24 cellular contexts compared by ENCODE assay signal in the genomic region with DNA sequence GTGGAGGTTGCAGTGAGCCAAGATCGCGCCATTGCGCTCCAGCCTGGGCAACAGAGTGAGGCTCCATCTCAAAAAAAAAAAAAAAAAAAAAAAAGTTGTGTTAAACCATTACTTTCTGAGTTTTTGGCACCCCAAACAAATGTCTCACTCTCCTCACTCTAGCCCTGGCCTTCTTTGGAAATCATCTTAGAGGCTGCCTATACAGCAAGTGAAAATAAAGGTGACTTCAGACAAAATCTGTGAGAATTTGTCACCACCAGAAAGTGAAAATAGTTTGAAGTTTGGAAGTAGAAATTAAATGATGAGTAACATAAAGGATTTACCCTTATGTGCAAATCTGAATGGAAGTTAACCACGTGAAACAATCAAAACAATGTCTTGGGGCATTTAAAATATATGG.
"Had no signal": no experiment of that assay in that cellular context is flagged by ENCODE, and none has a peak within 500 bp of the region (broad histone marks: within the 10 kb centered on the region; RNA-seq: fewer than 3 reads in every experiment).

No MANE protein-coding gene starts in this region.

- H3K4me3 Mint-ChIP-seq: activated B cell treated with CpG ODN at 0.5 μM for 24 hours; activated CD4-positive, alpha-beta memory T cell treated with anti-CD3 and anti-CD28 coated beads for 36 hours; activated naive CD4-positive, alpha-beta T cell treated with anti-CD3 and anti-CD28 coated beads, Interleukin-2, amount 50 U/mL, for 24 hours; activated naive CD8-positive, alpha-beta T cell treated with anti-CD3 and anti-CD28 coated beads, Interleukin-2, amount 10 ng/mL, durations not matched to agents 7 days and 5 days; brain; T-helper 17 cell; T-helper 2 cell treated with Interferon-gamma antibody and Interleukin-4, amounts not matched to agents 5 μg/mL and 100 μg/mL, for 36 hours had no signal

- H3K27ac Mint-ChIP-seq: activated B cell treated with CpG ODN at 0.5 μM for 24 hours; activated CD4-positive, alpha-beta memory T cell treated with anti-CD3 and anti-CD28 coated beads for 36 hours; activated naive CD4-positive, alpha-beta T cell treated with anti-CD3 and anti-CD28 coated beads, Interleukin-2, amount 50 U/mL, for 24 hours; activated naive CD8-positive, alpha-beta T cell treated with anti-CD3 and anti-CD28 coated beads, Interleukin-2, amount 10 ng/mL, durations not matched to agents 7 days and 5 days; activated T-helper 2 cell treated with anti-CD3 and anti-CD28 coated beads, Interferon-gamma antibody, Interleukin-2, Interleukin-4, amounts not matched to agents 10 μg/mL and 5 μg/mL and 100 μg/mL, durations not matched to agents 14 hours and 24 hours and 36 hours; brain; T-helper 17 cell; T-helper 2 cell treated with Interferon-gamma antibody and Interleukin-4, amounts not matched to agents 5 μg/mL and 100 μg/mL, for 36 hours had no signal

- H3K4me1 Mint-ChIP-seq: activated B cell treated with CpG ODN at 0.5 μM for 24 hours, brain had no signal

- H3K27me3 Mint-ChIP-seq: activated CD4-positive, alpha-beta memory T cell treated with anti-CD3 and anti-CD28 coated beads for 36 hours; activated naive CD4-positive, alpha-beta T cell treated with anti-CD3 and anti-CD28 coated beads, Interleukin-2, amount 50 U/mL, for 24 hours; activated naive CD8-positive, alpha-beta T cell treated with anti-CD3 and anti-CD28 coated beads, Interleukin-2, amount 10 ng/mL, durations not matched to agents 7 days and 5 days; brain; T-helper 17 cell had no signal

- ATAC-seq: gastroesophageal sphincter, heart right ventricle, SK-N-SH treated with all-trans-retinoic acid at 6 μM for 48 hours, T-helper 17 cell had no signal

- DNase-seq: activated B cell treated with CpG ODN at 0.5 μM for 24 hours; activated CD4-positive, alpha-beta memory T cell treated with anti-CD3 and anti-CD28 coated beads for 36 hours; activated CD4-positive, alpha-beta T cell treated with anti-CD3 and anti-CD28 coated beads for 1 hour; activated CD4-positive, alpha-beta T cell treated with anti-CD3 and anti-CD28 coated beads for 48 hours; activated CD8-positive, alpha-beta memory T cell treated with anti-CD3 and anti-CD28 coated beads for 24 hours; activated effector memory CD4-positive, alpha-beta T cell treated with anti-CD3 and anti-CD28 coated beads, Interleukin-2, amount 50 U/mL, for 16 hours; activated naive CD8-positive, alpha-beta T cell treated with anti-CD3 and anti-CD28 coated beads, Interleukin-2, amount 10 ng/mL, durations not matched to agents 7 days and 5 days; central memory CD4-positive, alpha-beta T cell; cerebellar nuclear complex; colonic mucosa; effector CD8-positive, alpha-beta T cell; esophagus squamous epithelium; foreskin melanocyte; heart right ventricle; T-helper 1 cell; T-helper 17 cell; T1000; WERI-Rb-1 had no signal

- H3K9me3 Mint-ChIP-seq: activated B cell treated with CpG ODN at 0.5 μM for 24 hours; activated CD4-positive, alpha-beta memory T cell treated with anti-CD3 and anti-CD28 coated beads for 36 hours; activated naive CD4-positive, alpha-beta T cell treated with anti-CD3 and anti-CD28 coated beads, Interleukin-2, amount 50 U/mL, for 24 hours; activated naive CD8-positive, alpha-beta T cell treated with anti-CD3 and anti-CD28 coated beads, Interleukin-2, amount 10 ng/mL, durations not matched to agents 7 days and 5 days; activated T-helper 2 cell treated with anti-CD3 and anti-CD28 coated beads, Interferon-gamma antibody, Interleukin-2, Interleukin-4, amounts not matched to agents 10 μg/mL and 5 μg/mL and 100 μg/mL, durations not matched to agents 14 hours and 24 hours and 36 hours; brain; T-helper 2 cell treated with Interferon-gamma antibody and Interleukin-4, amounts not matched to agents 5 μg/mL and 100 μg/mL, for 36 hours had no signal

- H3K36me3 Mint-ChIP-seq: activated CD4-positive, alpha-beta memory T cell treated with anti-CD3 and anti-CD28 coated beads for 36 hours; activated naive CD4-positive, alpha-beta T cell treated with anti-CD3 and anti-CD28 coated beads, Interleukin-2, amount 50 U/mL, for 24 hours; activated naive CD8-positive, alpha-beta T cell treated with anti-CD3 and anti-CD28 coated beads, Interleukin-2, amount 10 ng/mL, durations not matched to agents 7 days and 5 days; brain had no signal
